9 cellular contexts compared by ENCODE assay signal in the genomic region with DNA sequence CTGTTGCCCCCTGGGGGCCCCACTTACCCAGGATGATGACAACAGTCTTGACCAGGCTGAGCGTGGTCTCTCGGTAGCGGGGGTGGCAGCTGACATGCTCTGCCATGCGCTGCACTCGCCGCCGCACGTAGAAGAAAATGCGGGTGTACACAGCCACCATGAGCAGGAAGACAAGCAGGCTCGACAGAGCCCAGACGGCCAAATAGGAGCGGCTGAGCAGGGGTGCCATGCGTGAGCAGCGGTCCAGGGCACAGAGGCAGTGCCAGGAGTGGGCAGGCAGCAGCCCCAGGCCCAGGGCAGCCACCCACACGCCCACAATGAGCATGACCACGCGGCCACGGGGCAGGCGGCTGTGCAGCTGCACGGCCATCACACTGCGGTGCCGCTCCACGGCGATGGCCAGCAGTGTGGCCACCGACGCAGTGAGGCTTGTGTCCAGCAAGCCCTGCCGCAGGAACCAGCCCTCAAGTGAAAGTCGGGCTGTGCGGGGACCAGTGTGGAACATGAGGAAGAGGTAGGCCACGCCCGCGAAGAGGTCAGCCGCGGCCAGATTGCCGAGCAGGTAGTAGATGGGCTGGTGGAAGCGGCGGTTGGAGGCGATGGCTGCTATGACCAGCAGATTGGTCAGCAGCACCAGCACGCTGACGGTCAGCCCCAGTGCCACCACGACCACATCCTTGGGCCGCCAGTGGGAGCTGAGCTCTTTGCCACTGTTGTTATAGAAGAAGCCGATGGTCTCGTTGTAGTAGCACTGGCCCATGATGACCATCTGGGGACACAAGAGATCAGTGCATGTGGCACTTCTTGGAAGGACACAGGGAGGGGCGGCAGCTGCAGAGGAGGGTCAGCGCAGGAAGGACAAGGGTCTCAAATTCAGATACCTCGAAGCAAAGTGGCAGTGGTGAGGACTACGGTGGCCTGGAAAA. TPM values are rescaled to one million over a fixed set of nuclear protein-coding genes. Genes with fewer than 3 reads are reported as not detected.
DNase-seq lines count a peak whose midpoint lies in the region; ATAC-seq and TF ChIP-seq lines count a peak whose summit lies in the region.
"Had no signal": no experiment of that assay in that cellular context is flagged by ENCODE, and none has a peak within 500 bp of the region (broad histone marks: within the 10 kb centered on the region; RNA-seq: fewer than 3 reads in every experiment).

No MANE protein-coding gene starts in this region.

- intact Hi-C loops in esophagus squamous epithelium (cut with DNase I): no loop called here
- intact Hi-C loops in esophagus muscularis mucosa (cut with DNase I): no loop called here

- H3K27ac ChIP-seq in SK-N-MC (no peak overlapping the region), esophagus squamous epithelium (peak overlapping the region in 1 of 4 donors; percentile 91), skin epidermis (peak overlapping the region in 6 of 21 experiments; percentile 83 to 91 (median 88)), esophagus muscularis mucosa (replicated peaks in 1 of 4) (no peak overlapping the region)

- DNase-seq in SK-N-MC (ENCODE audit: low read depth, low spot score) (no peak), esophagus squamous epithelium (lab: John Stamatoyannopoulos, UW) (no peak), HK-2 (ENCODE audit: unreplicated experiment) (no peak), esophagus muscularis mucosa (ENCODE audit: extremely low spot score) (no peak)
- DNase-seq: heart right ventricle had no signal

- peaks cover 5% of the 10 kb centered on the region; the same call in 1 of the 2 replicates for H3K36me3 ChIP-seq in SK-N-MC (ENCODE audit: insufficient read depth, low read length)
- H3K36me3 ChIP-seq in esophagus squamous epithelium: peaks cover 0 to 23% (median 0%) of the 10 kb centered on the region in 3 donors
- peaks cover 0 to 5% (median 2%) of the 10 kb centered on the region in 4 donors for H3K36me3 ChIP-seq in esophagus muscularis mucosa

- WGBS in esophagus squamous epithelium, 2 donors: 87 to 91% methylated on average over 19 to 36 of the region's 48 CpGs
- WGBS in esophagus muscularis mucosa: 95% methylated on average over 28 of the region's 48 CpGs

- H3K4me3 ChIP-seq in GM12875 (ENCODE audit: low read depth, low read length): peak overlapping the region; percentile 79
- peak overlapping the region; percentile 89 for H3K4me3 ChIP-seq in SK-N-MC
- peak overlapping the region in 3 of 4 donors; percentile 67 to 85 (median 71) for H3K4me3 ChIP-seq in esophagus squamous epithelium
- peak overlapping the region in 5 of 7 experiments; percentile 46 to 72 (median 68) for H3K4me3 ChIP-seq in skin epidermis
- H3K4me3 ChIP-seq in esophagus muscularis mucosa: no peak overlapping the region

- H3K9me3 ChIP-seq in SK-N-MC (ENCODE audit: low read depth, low read length) (no peaks in the 10 kb centered on the region), esophagus squamous epithelium (no peaks in the 10 kb centered on the region), esophagus muscularis mucosa (no peaks in the 10 kb centered on the region)
- H3K9me3 ChIP-seq: heart right ventricle had no signal

- H3K4me1 ChIP-seq in esophagus squamous epithelium (peaks cover 10 to 28% (median 11%) of the 10 kb centered on the region in 3 donors), esophagus muscularis mucosa (peaks cover 14 to 19% (median 17%) of the 10 kb centered on the region in 4 donors)

- TF ChIP-seq POLR2A in esophagus squamous epithelium (IDR thresholded peaks at IDR 0.05): no peak
- TF ChIP-seq POLR2A in esophagus muscularis mucosa (IDR thresholded peaks at IDR 0.05; ENCODE audit: low read depth): no peak

- TF ChIP-seq CTCF in GM12875 (IDR thresholded peaks at IDR 0.05; ENCODE audit: borderline replicate concordance, insufficient read depth, low read depth, low read length): no peak
- TF ChIP-seq CTCF in esophagus squamous epithelium (IDR thresholded peaks at IDR 0.05): no peak
- no peak for TF ChIP-seq CTCF in esophagus muscularis mucosa (IDR thresholded peaks at IDR 0.05)

- H3K27me3 ChIP-seq in esophagus squamous epithelium: peaks cover 0 to 9% (median 0%) of the 10 kb centered on the region in 4 donors
- peaks cover 0 to 33% (median 10%) of the 10 kb centered on the region in 4 donors for H3K27me3 ChIP-seq in esophagus muscularis mucosa

- peak overlapping the region; percentile 84 for H3K9ac ChIP-seq in SK-N-MC (ENCODE audit: insufficient read length)

- no peak for TF ChIP-seq EP300 in esophagus muscularis mucosa (IDR thresholded peaks at IDR 0.05)

- no peak for ATAC-seq in GM21786 (IDR thresholded peaks at IDR 0.05; ENCODE audit: unreplicated experiment)
- no peak for ATAC-seq in HG03039 (IDR thresholded peaks at IDR 0.05; ENCODE audit: unreplicated experiment)

RNA-seq across cellular contexts. Expression of a gene that starts 1.2 kb away (rescaled TPM):
- total RNA-seq in esophagus squamous epithelium (10 to 100 TPM in 2 of 4 donors, 1 to 10 TPM in 2; 7.6 to 13.1 (median 9.5) TPM), esophagus muscularis mucosa (1 to 10 TPM in 2 of 4 donors, under 1 TPM in 2; 0.69 to 2.7 (median 1.0) TPM)

RNA-seq across cellular contexts. Expression of a gene that starts 8.3 kb away (rescaled TPM):
- total RNA-seq in esophagus squamous epithelium: 1 to 10 TPM in 3 of 4 donors, under 1 TPM in 1; 0.61 to 1.9 (median 1.7) TPM
- total RNA-seq in esophagus muscularis mucosa: 1 to 10 TPM in 1 of 4 donors, under 1 TPM in 2, not detected in 1; 0.66 to 3.7 (median 0.98) TPM

RNA-seq across cellular contexts. Expression of a gene that starts 16.7 kb away (rescaled TPM):
- 10 to 100 TPM in 2 of 4 donors, 1 to 10 TPM in 2; 7.0 to 22.8 (median 10.0) TPM for total RNA-seq in esophagus squamous epithelium
- 10 to 100 TPM in 1 of 4 donors, 1 to 10 TPM in 3; 6.9 to 15.9 (median 7.5) TPM for total RNA-seq in esophagus muscularis mucosa

RNA-seq across cellular contexts. Expression of a gene that starts 36.7 kb away (rescaled TPM):
- total RNA-seq in esophagus squamous epithelium (100 to 1,000 TPM in 3 of 4 donors, 10 to 100 TPM in 1; 79.7 to 257 (median 153) TPM), esophagus muscularis mucosa (100 to 1,000 TPM in 1 of 4 donors, 10 to 100 TPM in 3; 59.3 to 104 (median 81.7) TPM)

RNA-seq across cellular contexts. Expression of a gene that starts 41.9 kb away (rescaled TPM):
- total RNA-seq in esophagus squamous epithelium (1 to 10 TPM; 5.5 to 8.2 (median 6.5) TPM), esophagus muscularis mucosa (1 to 10 TPM; 4.5 to 7.1 (median 5.7) TPM)

Comparison
In these comparisons a context has a peak if more than half of its experiments do, and no peak if none do; other contexts are left out.
1. H3K4me3 ChIP-seq: peak in GM12875 (single experiment), SK-N-MC (single experiment), esophagus squamous epithelium (3 of 4) and skin epidermis (5 of 7); none in esophagus muscularis mucosa (0 of 4).